In genomic region chr9:136695435-136695895, GRCh38 we compare ENCODE assay signal across 12 cellular contexts. TPM values are rescaled to one million over a fixed set of nuclear protein-coding genes. Genes with fewer than 3 reads are reported as not detected.
DNase-seq lines count a peak whose midpoint lies in the region; ATAC-seq and TF ChIP-seq lines count a peak whose summit lies in the region.
"Had no signal": no experiment of that assay in that cellular context is flagged by ENCODE, and none has a peak within 500 bp of the region (broad histone marks: within the 10 kb centered on the region; RNA-seq: fewer than 3 reads in every experiment).

No MANE protein-coding gene starts in this region.

- H3K9ac ChIP-seq in mesendoderm (ENCODE audit: low read length), result no peak overlapping the region

- no peak overlapping the region for H3K4ac ChIP-seq in mesendoderm (ENCODE audit: low read depth, low read length)

- H2BK15ac ChIP-seq in mesendoderm (replicated peaks; ENCODE audit: low read depth), result no peak overlapping the region

- no peak overlapping the region for H4K5ac ChIP-seq in mesendoderm (ENCODE audit: low read length)

- H3K79me2 ChIP-seq in mesendoderm (ENCODE audit: control insufficient read depth, insufficient read depth, low read length), result no peaks in the 10 kb centered on the region

- no peak overlapping the region for H3K4me3 ChIP-seq in left lung
- no peak overlapping the region for H3K4me3 ChIP-seq in mesendoderm (ENCODE audit: low read length)

- in situ Hi-C loops in ACHN (cut with HindIII; ENCODE audit: low pct_ligation_motif_present, low pct_unique_long_range_greater_than_20kb, low sequenced_read_pairs), result no loop called here

- H3K27ac ChIP-seq in left lung (peak overlapping the region; percentile 39 to 65), mesendoderm (ENCODE audit: low read depth, low read length) (no peak overlapping the region)

- H2AK5ac ChIP-seq in mesendoderm (ENCODE audit: low read length), result no peak overlapping the region

- ATAC-seq in left lung, result peak; percentile 66
- ATAC-seq: T-helper 17 cell had no signal

- WGBS in mesendoderm (ENCODE audit: extremely low coverage, insufficient coverage, low lambda C conversion rate), result no CpG with 5 or more reads among the region's 10 CpGs

- no peak overlapping the region for H2BK120ac ChIP-seq in mesendoderm (ENCODE audit: low read depth, low read length)

- H3K56ac ChIP-seq in mesendoderm (ENCODE audit: low read length), result no peak overlapping the region

- H3K18ac ChIP-seq in mesendoderm (ENCODE audit: low read length), result no peak overlapping the region

- DNase-seq in ACHN (peak; percentile 64), NCI-H1105 treated with DMSO at 0.1 percent for 48 hours (lab: John Stamatoyannopoulos, UW) (peak; percentile 87), SHP77 (lab: John Stamatoyannopoulos, UW) (peak; percentile 65 to 89), left lung (peak; percentile 82 to 90), GF-D8 (lab: John Stamatoyannopoulos, UW) (no peak), amniotic stem cell (lab: John Stamatoyannopoulos, UW) (no peak), mesendoderm (no peak)
- DNase-seq in activated CD4-positive, alpha-beta T cell treated with anti-CD3 and anti-CD28 coated beads for 1 hour, result no peak
- DNase-seq: activated T-cell treated with anti-CD3 and anti-CD28 coated beads, Interleukin-2, amount 50 U/mL, for 1 hour; dermis blood vessel endothelial cell; NCI-H1048; T-helper 17 cell had no signal

- no peak for TF ChIP-seq CTCF in left lung (IDR thresholded peaks at IDR 0.05)

- H3K79me1 ChIP-seq in mesendoderm (ENCODE audit: low read length), result no peaks in the 10 kb centered on the region

- intact Hi-C loops in left lung (cut with DNase I), result no loop called here

- no peak overlapping the region for H3K23ac ChIP-seq in mesendoderm (ENCODE audit: low read length)

- H2BK5ac ChIP-seq in mesendoderm (ENCODE audit: low read length), result no peak overlapping the region

- no peaks in the 10 kb centered on the region for H3K36me3 ChIP-seq in left lung
- H3K36me3 ChIP-seq in mesendoderm (ENCODE audit: control insufficient read depth, insufficient read depth, low read length), result no peaks in the 10 kb centered on the region

- H3K9me3 ChIP-seq in left lung, result no peaks in the 10 kb centered on the region

- H3K27me3 ChIP-seq in left lung (peaks cover 0 to 5% of the 10 kb centered on the region in 2 donors), mesendoderm (ENCODE audit: insufficient read depth, low read length, poor library complexity) (no peaks in the 10 kb centered on the region)

- H3K4me1 ChIP-seq in left lung (peaks cover 16 to 82% of the 10 kb centered on the region in 2 donors), mesendoderm (ENCODE audit: control insufficient read depth, low read depth, low read length) (peaks cover 2% of the 10 kb centered on the region)

- H3K4me2 ChIP-seq in mesendoderm (ENCODE audit: low read length), result no peak overlapping the region

- no peak overlapping the region for H4K8ac ChIP-seq in mesendoderm (ENCODE audit: low read depth, low read length)

RNA-seq across cellular contexts. Expression of gene AGPAT2, which starts 8.2 kb away (rescaled TPM):
- 100 to 1,000 TPM; 127 to 170 TPM for total RNA-seq in left lung
- polyA plus RNA-seq in mesendoderm (2013, experiment 1 of 2), result 14.1 TPM
- polyA plus RNA-seq in mesendoderm (2013, experiment 2 of 2), result 14.3 TPM

RNA-seq across cellular contexts. Expression of gene DIPK1B, which starts 16.9 kb away (rescaled TPM):
- 10 to 100 TPM; 12.6 to 12.7 TPM for total RNA-seq in left lung
- polyA plus RNA-seq in mesendoderm (2013, experiment 1 of 2), result 17.8 TPM
- 18.1 TPM for polyA plus RNA-seq in mesendoderm (2013, experiment 2 of 2)

RNA-seq across cellular contexts. Expression of gene EGFL7, which starts 32.7 kb away (rescaled TPM):
- 100 to 1,000 TPM; 105 to 165 TPM for total RNA-seq in left lung
- polyA plus RNA-seq in mesendoderm (2013, experiment 1 of 2), result 14.0 TPM
- 13.6 TPM for polyA plus RNA-seq in mesendoderm (2013, experiment 2 of 2)

RNA-seq across cellular contexts. Expression of gene LCN10, which starts 47.3 kb away (rescaled TPM):
- 10 to 100 TPM in 1 of 2 donors, under 1 TPM in 1; 0.32 to 10.0 TPM for total RNA-seq in left lung
- 0.27 TPM for polyA plus RNA-seq in mesendoderm (2013, experiment 1 of 2)
- polyA plus RNA-seq in mesendoderm (2013, experiment 2 of 2), result 0.59 TPM
- total RNA-seq: dermis blood vessel endothelial cell had no signal

RNA-seq across cellular contexts. Expression of gene LCN6, which starts 52.9 kb away (rescaled TPM):
- 10 to 100 TPM in 1 of 2 donors, under 1 TPM in 1; 0.38 to 18.9 TPM for total RNA-seq in left lung
- not detected for polyA plus RNA-seq in mesendoderm (2013, experiment 1 of 2)
- not detected for polyA plus RNA-seq in mesendoderm (2013, experiment 2 of 2)
- total RNA-seq: T-helper 17 cell had no signal

Comparison
In these comparisons a context has a peak if more than half of its experiments do, and no peak if none do; other contexts are left out.
1. DNase-seq: peak in ACHN (single experiment), NCI-H1105 treated with DMSO at 0.1 percent for 48 hours (single experiment), SHP77 (2 of 2) and left lung (2 of 2); none in GF-D8 (single experiment), amniotic stem cell (single experiment), mesendoderm (single experiment) and activated CD4-positive, alpha-beta T cell treated with anti-CD3 and anti-CD28 coated beads for 1 hour (single experiment).